ENCODE assay signal across 8 cellular contexts in the genomic region with DNA sequence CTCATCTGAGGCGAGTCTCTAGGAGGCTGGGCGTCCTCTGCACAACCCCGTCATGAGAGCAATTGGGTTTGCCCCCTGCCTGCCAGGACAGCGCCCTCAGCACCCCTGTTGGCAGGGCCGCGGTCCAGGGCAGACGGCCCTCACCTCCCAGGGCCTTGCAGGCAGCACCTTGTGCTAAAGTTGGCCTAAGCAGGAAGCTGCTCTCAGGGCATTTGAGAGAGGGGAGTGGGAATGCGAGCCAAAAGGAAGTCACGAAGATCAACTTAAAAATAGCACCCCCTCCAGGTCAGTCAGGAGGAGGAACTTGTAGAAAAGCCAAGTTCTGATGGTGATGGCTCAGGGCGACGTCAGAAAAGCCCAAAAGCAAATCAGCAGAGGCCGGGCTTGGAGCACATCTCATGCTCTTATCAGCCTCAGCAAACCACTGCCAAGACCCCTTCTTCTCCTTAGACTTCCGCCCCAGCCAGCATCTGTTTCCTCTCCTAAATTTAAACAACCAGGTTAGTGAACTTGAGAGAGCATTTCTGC. TPM values are rescaled to one million over a fixed set of nuclear protein-coding genes. Genes with fewer than 3 reads are reported as not detected.
DNase-seq lines count a peak whose midpoint lies in the region; ATAC-seq and TF ChIP-seq lines count a peak whose summit lies in the region.

No MANE protein-coding gene starts in this region.

- H3K4me3 ChIP-seq in GM06990 (replicated peaks; ENCODE audit: low read depth, low read length) (peak overlapping the region; percentile 53), epithelial cell of proximal tubule (ENCODE audit: low read depth, low read length) (peak overlapping the region; percentile 52), mucosa of rectum (ENCODE audit: low read length in 2 of 2) (peak overlapping the region; percentile 27 to 38)

- H3K27me3 ChIP-seq in GM06990 (replicated peaks; ENCODE audit: control insufficient read depth, insufficient read depth, low read length), result no peaks in the 10 kb centered on the region
- H3K27me3 ChIP-seq in mucosa of rectum (ENCODE audit: control insufficient read depth in 2 of 2, insufficient read depth in 2 of 2, low read length in 2 of 2), result no peaks in the 10 kb centered on the region

- peaks cover 5 to 6% of the 10 kb centered on the region in 2 donors for H3K4me1 ChIP-seq in mucosa of rectum (ENCODE audit: control insufficient read depth in 2 of 2, insufficient read depth in 2 of 2, low read length in 2 of 2)

- ATAC-seq in HG02798 (IDR thresholded peaks at IDR 0.05; ENCODE audit: poor library complexity, unreplicated experiment) (peak; percentile 45), GM19397 (IDR thresholded peaks at IDR 0.05; ENCODE audit: unreplicated experiment) (no peak), GM21381 (IDR thresholded peaks at IDR 0.05; ENCODE audit: unreplicated experiment) (no peak), HG03139 (IDR thresholded peaks at IDR 0.05; ENCODE audit: unreplicated experiment) (no peak)

- no peaks in the 10 kb centered on the region for H3K36me3 Mint-ChIP-seq in T-helper 1 cell treated with Interleukin-12 subunit alpha and Interleukin-12 subunit beta and Interleukin-4 antibody, amounts not matched to agents 30 μg/mL and 1 μg/mL, for 36 hours (ENCODE audit: low read depth)

- no peaks in the 10 kb centered on the region for H3K9me3 ChIP-seq in mucosa of rectum (ENCODE audit: control insufficient read depth in 2 of 2, low read length in 2 of 2)

- peak overlapping the region in 1 of 2 donors; percentile 18 for H3K9ac ChIP-seq in mucosa of rectum (ENCODE audit: low read depth in 1 of 2, low read length in 2 of 2)

- TF ChIP-seq CTCF in GM06990 (IDR thresholded peaks at IDR 0.05; ENCODE audit: insufficient read depth, low read length, poor library complexity, severe bottlenecking) (peak; percentile 38), epithelial cell of proximal tubule (conservative IDR thresholded peaks at IDR 0.05; ENCODE audit: low read depth, low read length) (peak; percentile 51)

- peak overlapping the region; percentile 57 to 74 for H3K27ac ChIP-seq in mucosa of rectum (ENCODE audit: low read depth in 2 of 2, low read length in 2 of 2)

- H3K36me3 ChIP-seq in GM06990 (ENCODE audit: control insufficient read depth, insufficient read depth, low read length) (no peaks in the 10 kb centered on the region), mucosa of rectum (ENCODE audit: control insufficient read depth in 2 of 2, insufficient read depth in 2 of 2, low read length in 2 of 2) (no peaks in the 10 kb centered on the region)

- peak; percentile 79 for DNase-seq in GM06990 (ENCODE audit: extremely low read depth, insufficient read length)
- DNase-seq in epithelial cell of proximal tubule (ENCODE audit: low read depth), result no peak

- H3K27me3 Mint-ChIP-seq in T-helper 1 cell treated with Interleukin-12 subunit alpha and Interleukin-12 subunit beta and Interleukin-4 antibody, amounts not matched to agents 30 μg/mL and 1 μg/mL, for 36 hours (ENCODE audit: low read depth), result no peaks in the 10 kb centered on the region

- H3K9me3 Mint-ChIP-seq in T-helper 1 cell treated with Interleukin-12 subunit alpha and Interleukin-12 subunit beta and Interleukin-4 antibody, amounts not matched to agents 30 μg/mL and 1 μg/mL, for 36 hours, result no peaks in the 10 kb centered on the region

- peaks cover 39% of the 10 kb centered on the region for H3K4me1 Mint-ChIP-seq in T-helper 1 cell treated with Interleukin-12 subunit alpha and Interleukin-12 subunit beta and Interleukin-4 antibody, amounts not matched to agents 30 μg/mL and 1 μg/mL, for 36 hours (ENCODE audit: low read depth)

- H3K4me3 Mint-ChIP-seq in T-helper 1 cell treated with Interleukin-12 subunit alpha and Interleukin-12 subunit beta and Interleukin-4 antibody, amounts not matched to agents 30 μg/mL and 1 μg/mL, for 36 hours, result peak overlapping the region; percentile 36

- H3K27ac Mint-ChIP-seq in T-helper 1 cell treated with Interleukin-12 subunit alpha and Interleukin-12 subunit beta and Interleukin-4 antibody, amounts not matched to agents 30 μg/mL and 1 μg/mL, for 36 hours, result peak overlapping the region; percentile 71

RNA-seq across cellular contexts. Expression of gene ADORA3, which starts 12.6 kb away (rescaled TPM):
- not detected in 2 replicates for total RNA-seq in epithelial cell of proximal tubule

RNA-seq across cellular contexts. Expression of gene TMIGD3, which starts 12.6 kb away (rescaled TPM):
- not detected in 2 replicates for total RNA-seq in epithelial cell of proximal tubule

RNA-seq across cellular contexts. Expression of gene C1orf162, which starts 42.3 kb away (rescaled TPM):
- not detected in 2 replicates for total RNA-seq in epithelial cell of proximal tubule
